1 cellular context compared by ENCODE assay signal in the genomic region with DNA sequence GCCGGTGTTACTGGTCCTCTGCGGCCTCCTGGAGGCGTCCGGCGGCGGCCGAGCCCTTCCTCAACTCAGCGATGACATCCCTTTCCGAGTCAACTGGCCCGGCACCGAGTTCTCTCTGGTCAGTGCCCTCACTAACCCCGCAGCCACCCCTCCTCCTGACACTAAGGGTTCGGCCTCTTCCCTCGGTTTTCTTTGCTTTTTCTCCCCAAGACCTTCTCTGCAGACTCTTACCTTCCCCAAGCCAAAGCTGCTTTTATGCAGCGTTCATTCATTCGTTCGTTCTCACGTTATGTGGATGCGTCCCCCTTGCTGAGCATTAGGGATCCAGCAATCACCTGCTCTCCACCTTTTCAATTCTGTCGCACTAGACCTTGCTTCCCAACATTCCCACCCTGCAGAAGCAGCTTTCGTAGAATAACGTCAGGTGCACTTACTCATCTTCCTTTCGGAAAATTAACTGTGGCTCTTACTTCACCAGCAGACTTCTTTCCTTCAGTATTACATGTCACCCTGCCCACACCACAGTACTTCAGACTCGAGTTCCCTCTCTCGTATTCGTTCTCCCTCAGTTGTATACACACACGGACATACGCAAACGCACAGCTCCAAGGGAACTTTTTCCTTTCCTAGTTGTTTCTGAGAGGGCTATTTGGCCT.
TF ChIP-seq lines count a peak whose summit lies in the region.

No MANE protein-coding gene starts in this region.

TF ChIP-seq in K562, 482 proteins besides CTCF, POLR2A, EP300 and RAD21 (continued from another document and continues in another):
- no peak for TF ChIP-seq ZNF561 (CRISPR knock-in tag; conservative IDR thresholded peaks at IDR 0.05)
- TF ChIP-seq SMAD4 (CRISPR knock-in tag; conservative IDR thresholded peaks at IDR 0.05) = no peak
- TF ChIP-seq, protein P1, sequence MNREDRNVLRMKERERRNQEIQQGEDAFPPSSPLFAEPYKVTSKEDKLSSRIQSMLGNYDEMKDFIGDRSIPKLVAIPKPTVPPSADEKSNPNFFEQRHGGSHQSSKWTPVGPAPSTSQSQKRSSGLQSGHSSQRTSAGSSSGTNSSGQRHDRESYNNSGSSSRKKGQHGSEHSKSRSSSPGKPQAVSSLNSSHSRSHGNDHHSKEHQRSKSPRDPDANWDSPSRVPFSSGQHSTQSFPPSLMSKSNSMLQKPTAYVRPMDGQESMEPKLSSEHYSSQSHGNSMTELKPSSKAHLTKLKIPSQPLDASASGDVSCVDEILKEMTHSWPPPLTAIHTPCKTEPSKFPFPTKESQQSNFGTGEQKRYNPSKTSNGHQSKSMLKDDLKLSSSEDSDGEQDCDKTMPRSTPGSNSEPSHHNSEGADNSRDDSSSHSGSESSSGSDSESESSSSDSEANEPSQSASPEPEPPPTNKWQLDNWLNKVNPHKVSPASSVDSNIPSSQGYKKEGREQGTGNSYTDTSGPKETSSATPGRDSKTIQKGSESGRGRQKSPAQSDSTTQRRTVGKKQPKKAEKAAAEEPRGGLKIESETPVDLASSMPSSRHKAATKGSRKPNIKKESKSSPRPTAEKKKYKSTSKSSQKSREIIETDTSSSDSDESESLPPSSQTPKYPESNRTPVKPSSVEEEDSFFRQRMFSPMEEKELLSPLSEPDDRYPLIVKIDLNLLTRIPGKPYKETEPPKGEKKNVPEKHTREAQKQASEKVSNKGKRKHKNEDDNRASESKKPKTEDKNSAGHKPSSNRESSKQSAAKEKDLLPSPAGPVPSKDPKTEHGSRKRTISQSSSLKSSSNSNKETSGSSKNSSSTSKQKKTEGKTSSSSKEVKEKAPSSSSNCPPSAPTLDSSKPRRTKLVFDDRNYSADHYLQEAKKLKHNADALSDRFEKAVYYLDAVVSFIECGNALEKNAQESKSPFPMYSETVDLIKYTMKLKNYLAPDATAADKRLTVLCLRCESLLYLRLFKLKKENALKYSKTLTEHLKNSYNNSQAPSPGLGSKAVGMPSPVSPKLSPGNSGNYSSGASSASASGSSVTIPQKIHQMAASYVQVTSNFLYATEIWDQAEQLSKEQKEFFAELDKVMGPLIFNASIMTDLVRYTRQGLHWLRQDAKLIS (CRISPR knock-in tag; IDR thresholded peaks at IDR 0.05) = no peak
- no peak for TF ChIP-seq ADNP (tag; IDR thresholded peaks at IDR 0.05)
- TF ChIP-seq, protein P2, sequence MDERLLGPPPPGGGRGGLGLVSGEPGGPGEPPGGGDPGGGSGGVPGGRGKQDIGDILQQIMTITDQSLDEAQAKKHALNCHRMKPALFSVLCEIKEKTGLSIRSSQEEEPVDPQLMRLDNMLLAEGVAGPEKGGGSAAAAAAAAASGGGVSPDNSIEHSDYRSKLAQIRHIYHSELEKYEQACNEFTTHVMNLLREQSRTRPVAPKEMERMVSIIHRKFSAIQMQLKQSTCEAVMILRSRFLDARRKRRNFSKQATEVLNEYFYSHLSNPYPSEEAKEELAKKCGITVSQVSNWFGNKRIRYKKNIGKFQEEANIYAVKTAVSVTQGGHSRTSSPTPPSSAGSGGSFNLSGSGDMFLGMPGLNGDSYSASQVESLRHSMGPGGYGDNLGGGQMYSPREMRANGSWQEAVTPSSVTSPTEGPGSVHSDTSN (CRISPR knock-in tag; IDR thresholded peaks at IDR 0.05; ENCODE audit: low read depth) = no peak
- TF ChIP-seq, protein P2 (tag; conservative IDR thresholded peaks at IDR 0.05; ENCODE audit: low read depth) = no peak
- peak; percentile 52 for TF ChIP-seq SAP30 (IDR thresholded peaks at IDR 0.05; ENCODE audit: borderline replicate concordance, insufficient read depth, low read depth, low read length, poor library complexity, severe bottlenecking)
- TF ChIP-seq ZNF445 (CRISPR knock-in tag; IDR thresholded peaks at IDR 0.05; ENCODE audit: low read depth) = no peak
- TF ChIP-seq, protein P3, sequence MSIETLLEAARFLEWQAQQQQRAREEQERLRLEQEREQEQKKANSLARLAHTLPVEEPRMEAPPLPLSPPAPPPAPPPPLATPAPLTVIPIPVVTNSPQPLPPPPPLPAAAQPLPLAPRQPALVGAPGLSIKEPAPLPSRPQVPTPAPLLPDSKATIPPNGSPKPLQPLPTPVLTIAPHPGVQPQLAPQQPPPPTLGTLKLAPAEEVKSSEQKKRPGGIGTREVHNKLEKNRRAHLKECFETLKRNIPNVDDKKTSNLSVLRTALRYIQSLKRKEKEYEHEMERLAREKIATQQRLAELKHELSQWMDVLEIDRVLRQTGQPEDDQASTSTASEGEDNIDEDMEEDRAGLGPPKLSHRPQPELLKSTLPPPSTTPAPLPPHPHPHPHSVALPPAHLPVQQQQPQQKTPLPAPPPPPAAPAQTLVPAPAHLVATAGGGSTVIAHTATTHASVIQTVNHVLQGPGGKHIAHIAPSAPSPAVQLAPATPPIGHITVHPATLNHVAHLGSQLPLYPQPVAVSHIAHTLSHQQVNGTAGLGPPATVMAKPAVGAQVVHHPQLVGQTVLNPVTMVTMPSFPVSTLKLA (conservative IDR thresholded peaks at IDR 0.05) = 0 out of 4 replicates have a peak, but pooled peaks of 1 of the 2 experiments have one; percentile 4
- TF ChIP-seq SIN3B (IDR thresholded peaks at IDR 0.05; ENCODE audit: low read depth) = no peak
- TF ChIP-seq, protein P4, sequence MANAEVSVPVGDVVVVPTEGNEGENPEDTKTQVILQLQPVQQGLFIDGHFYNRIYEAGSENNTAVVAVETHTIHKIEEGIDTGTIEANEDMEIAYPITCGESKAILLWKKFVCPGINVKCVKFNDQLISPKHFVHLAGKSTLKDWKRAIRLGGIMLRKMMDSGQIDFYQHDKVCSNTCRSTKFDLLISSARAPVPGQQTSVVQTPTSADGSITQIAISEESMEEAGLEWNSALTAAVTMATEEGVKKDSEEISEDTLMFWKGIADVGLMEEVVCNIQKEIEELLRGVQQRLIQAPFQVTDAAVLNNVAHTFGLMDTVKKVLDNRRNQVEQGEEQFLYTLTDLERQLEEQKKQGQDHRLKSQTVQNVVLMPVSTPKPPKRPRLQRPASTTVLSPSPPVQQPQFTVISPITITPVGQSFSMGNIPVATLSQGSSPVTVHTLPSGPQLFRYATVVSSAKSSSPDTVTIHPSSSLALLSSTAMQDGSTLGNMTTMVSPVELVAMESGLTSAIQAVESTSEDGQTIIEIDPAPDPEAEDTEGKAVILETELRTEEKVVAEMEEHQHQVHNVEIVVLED (CRISPR knock-in tag; IDR thresholded peaks at IDR 0.05) = no peak
- no peak for TF ChIP-seq BRF1 (IDR thresholded peaks at IDR 0.05; ENCODE audit: borderline replicate concordance, extremely low read depth, insufficient read length)
- TF ChIP-seq, protein P5, sequence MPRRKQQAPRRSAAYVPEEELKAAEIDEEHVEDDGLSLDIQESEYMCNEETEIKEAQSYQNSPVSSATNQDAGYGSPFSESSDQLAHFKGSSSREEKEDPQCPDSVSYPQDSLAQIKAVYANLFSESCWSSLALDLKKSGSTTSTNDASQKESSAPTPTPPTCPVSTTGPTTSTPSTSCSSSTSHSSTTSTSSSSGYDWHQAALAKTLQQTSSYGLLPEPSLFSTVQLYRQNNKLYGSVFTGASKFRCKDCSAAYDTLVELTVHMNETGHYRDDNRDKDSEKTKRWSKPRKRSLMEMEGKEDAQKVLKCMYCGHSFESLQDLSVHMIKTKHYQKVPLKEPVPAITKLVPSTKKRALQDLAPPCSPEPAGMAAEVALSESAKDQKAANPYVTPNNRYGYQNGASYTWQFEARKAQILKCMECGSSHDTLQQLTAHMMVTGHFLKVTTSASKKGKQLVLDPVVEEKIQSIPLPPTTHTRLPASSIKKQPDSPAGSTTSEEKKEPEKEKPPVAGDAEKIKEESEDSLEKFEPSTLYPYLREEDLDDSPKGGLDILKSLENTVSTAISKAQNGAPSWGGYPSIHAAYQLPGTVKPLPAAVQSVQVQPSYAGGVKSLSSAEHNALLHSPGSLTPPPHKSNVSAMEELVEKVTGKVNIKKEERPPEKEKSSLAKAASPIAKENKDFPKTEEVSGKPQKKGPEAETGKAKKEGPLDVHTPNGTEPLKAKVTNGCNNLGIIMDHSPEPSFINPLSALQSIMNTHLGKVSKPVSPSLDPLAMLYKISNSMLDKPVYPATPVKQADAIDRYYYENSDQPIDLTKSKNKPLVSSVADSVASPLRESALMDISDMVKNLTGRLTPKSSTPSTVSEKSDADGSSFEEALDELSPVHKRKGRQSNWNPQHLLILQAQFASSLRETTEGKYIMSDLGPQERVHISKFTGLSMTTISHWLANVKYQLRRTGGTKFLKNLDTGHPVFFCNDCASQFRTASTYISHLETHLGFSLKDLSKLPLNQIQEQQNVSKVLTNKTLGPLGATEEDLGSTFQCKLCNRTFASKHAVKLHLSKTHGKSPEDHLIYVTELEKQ (CRISPR knock-in tag; IDR thresholded peaks at IDR 0.05) = no peak
- no peak for TF ChIP-seq POLR2B (IDR thresholded peaks at IDR 0.05; ENCODE audit: low read depth, partially characterized antibody)
- peak; percentile 90 for TF ChIP-seq ZNF24 (IDR thresholded peaks at IDR 0.05)
- TF ChIP-seq ZC3H4 (CRISPR knock-in tag; IDR thresholded peaks at IDR 0.05; ENCODE audit: borderline replicate concordance) = no peak
- peak; percentile 58; the same call in 1 of the 2 replicates for TF ChIP-seq CBFB (CRISPR knock-in tag; IDR thresholded peaks at IDR 0.05)
- TF ChIP-seq HDAC2 (IDR thresholded peaks at IDR 0.05) = no peak
- TF ChIP-seq MXI1 (IDR thresholded peaks at IDR 0.05; ENCODE audit: low read depth, low read length) = no peak
- TF ChIP-seq, protein P6, sequence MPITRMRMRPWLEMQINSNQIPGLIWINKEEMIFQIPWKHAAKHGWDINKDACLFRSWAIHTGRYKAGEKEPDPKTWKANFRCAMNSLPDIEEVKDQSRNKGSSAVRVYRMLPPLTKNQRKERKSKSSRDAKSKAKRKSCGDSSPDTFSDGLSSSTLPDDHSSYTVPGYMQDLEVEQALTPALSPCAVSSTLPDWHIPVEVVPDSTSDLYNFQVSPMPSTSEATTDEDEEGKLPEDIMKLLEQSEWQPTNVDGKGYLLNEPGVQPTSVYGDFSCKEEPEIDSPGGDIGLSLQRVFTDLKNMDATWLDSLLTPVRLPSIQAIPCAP (CRISPR knock-in tag; IDR thresholded peaks at IDR 0.05; ENCODE audit: borderline replicate concordance) = no peak
- no peak for TF ChIP-seq RFX1 (IDR thresholded peaks at IDR 0.05)
- no peak for TF ChIP-seq ZNF589 (CRISPR knock-in tag; IDR thresholded peaks at IDR 0.05; ENCODE audit: low read depth)
- no peak for TF ChIP-seq GABPB2 (CRISPR knock-in tag; conservative IDR thresholded peaks at IDR 0.05)
- no peak for TF ChIP-seq MTA3 (IDR thresholded peaks at IDR 0.05; ENCODE audit: borderline replicate concordance)
- TF ChIP-seq, protein P7, sequence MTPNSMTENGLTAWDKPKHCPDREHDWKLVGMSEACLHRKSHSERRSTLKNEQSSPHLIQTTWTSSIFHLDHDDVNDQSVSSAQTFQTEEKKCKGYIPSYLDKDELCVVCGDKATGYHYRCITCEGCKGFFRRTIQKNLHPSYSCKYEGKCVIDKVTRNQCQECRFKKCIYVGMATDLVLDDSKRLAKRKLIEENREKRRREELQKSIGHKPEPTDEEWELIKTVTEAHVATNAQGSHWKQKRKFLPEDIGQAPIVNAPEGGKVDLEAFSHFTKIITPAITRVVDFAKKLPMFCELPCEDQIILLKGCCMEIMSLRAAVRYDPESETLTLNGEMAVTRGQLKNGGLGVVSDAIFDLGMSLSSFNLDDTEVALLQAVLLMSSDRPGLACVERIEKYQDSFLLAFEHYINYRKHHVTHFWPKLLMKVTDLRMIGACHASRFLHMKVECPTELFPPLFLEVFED (CRISPR knock-in tag; conservative IDR thresholded peaks at IDR 0.05) = no peak
- no peak for TF ChIP-seq ZNF408 (CRISPR knock-in tag; IDR thresholded peaks at IDR 0.05; ENCODE audit: low read depth)
- TF ChIP-seq, protein P8, sequence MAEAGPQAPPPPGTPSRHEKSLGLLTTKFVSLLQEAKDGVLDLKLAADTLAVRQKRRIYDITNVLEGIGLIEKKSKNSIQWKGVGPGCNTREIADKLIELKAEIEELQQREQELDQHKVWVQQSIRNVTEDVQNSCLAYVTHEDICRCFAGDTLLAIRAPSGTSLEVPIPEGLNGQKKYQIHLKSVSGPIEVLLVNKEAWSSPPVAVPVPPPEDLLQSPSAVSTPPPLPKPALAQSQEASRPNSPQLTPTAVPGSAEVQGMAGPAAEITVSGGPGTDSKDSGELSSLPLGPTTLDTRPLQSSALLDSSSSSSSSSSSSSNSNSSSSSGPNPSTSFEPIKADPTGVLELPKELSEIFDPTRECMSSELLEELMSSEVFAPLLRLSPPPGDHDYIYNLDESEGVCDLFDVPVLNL (CRISPR knock-in tag; IDR thresholded peaks at IDR 0.05; ENCODE audit: low read depth) = no peak
- TF ChIP-seq, protein P9, sequence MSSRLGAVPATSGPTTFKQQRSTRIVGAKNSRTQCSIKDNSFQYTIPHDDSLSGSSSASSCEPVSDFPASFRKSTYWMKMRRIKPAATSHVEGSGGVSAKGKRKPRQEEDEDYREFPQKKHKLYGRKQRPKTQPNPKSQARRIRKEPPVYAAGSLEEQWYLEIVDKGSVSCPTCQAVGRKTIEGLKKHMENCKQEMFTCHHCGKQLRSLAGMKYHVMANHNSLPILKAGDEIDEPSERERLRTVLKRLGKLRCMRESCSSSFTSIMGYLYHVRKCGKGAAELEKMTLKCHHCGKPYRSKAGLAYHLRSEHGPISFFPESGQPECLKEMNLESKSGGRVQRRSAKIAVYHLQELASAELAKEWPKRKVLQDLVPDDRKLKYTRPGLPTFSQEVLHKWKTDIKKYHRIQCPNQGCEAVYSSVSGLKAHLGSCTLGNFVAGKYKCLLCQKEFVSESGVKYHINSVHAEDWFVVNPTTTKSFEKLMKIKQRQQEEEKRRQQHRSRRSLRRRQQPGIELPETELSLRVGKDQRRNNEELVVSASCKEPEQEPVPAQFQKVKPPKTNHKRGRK (tag; IDR thresholded peaks at IDR 0.05) = no peak
- no peak for TF ChIP-seq MED1 (CRISPR knock-in tag; IDR thresholded peaks at IDR 0.05; ENCODE audit: borderline replicate concordance)
- TF ChIP-seq, protein P10, sequence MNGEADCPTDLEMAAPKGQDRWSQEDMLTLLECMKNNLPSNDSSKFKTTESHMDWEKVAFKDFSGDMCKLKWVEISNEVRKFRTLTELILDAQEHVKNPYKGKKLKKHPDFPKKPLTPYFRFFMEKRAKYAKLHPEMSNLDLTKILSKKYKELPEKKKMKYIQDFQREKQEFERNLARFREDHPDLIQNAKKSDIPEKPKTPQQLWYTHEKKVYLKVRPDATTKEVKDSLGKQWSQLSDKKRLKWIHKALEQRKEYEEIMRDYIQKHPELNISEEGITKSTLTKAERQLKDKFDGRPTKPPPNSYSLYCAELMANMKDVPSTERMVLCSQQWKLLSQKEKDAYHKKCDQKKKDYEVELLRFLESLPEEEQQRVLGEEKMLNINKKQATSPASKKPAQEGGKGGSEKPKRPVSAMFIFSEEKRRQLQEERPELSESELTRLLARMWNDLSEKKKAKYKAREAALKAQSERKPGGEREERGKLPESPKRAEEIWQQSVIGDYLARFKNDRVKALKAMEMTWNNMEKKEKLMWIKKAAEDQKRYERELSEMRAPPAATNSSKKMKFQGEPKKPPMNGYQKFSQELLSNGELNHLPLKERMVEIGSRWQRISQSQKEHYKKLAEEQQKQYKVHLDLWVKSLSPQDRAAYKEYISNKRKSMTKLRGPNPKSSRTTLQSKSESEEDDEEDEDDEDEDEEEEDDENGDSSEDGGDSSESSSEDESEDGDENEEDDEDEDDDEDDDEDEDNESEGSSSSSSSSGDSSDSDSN (IDR thresholded peaks at IDR 0.05; ENCODE audit: borderline replicate concordance in 1 of 2, low read depth in 2 of 2, low read length in 2 of 2) = peak in 1 of 2 experiments; percentile 88; a peak in 2 of 4 replicates
